ENCODE assay signal across 39 cellular contexts in the genomic region with DNA sequence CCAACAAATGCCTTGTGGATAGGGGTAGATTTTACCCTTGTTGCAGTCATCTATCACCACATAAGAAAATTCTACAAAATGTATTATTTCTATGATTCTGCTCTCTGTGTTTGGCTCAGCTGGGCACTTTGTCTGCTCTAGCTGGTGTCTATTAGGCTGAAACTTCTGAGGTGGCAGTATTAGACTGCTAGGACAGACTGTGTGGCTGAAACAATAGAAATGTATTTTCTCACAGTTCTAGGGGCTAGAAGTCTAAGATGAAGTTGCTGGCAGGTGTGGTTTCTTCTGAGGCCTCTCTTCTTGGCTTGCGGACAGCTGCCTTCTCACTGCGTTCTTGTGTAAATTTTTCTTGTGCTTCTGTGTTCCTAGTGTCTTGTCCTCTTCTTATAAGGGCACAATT.
"Had no signal": no experiment of that assay in that cellular context is flagged by ENCODE, and none has a peak within 500 bp of the region (broad histone marks: within the 10 kb centered on the region; RNA-seq: fewer than 3 reads in every experiment).

No MANE protein-coding gene starts in this region.

- H3K4me3 ChIP-seq: adrenal gland, ascending aorta, body of pancreas, breast epithelium, cardiac muscle cell had no signal

- H3K27me3 ChIP-seq: adrenal gland, ascending aorta, body of pancreas, brain microvascular endothelial cell, breast epithelium, cardiac muscle cell had no signal

- H3K36me3 Mint-ChIP-seq: activated naive CD4-positive, alpha-beta T cell treated with anti-CD3 and anti-CD28 coated beads, Interleukin-2, amount 10 ng/mL, durations not matched to agents 7 days and 5 days; activated naive CD4-positive, alpha-beta T cell treated with anti-CD3 and anti-CD28 coated beads, Interleukin-2, amount 50 U/mL, for 24 hours; activated naive CD4-positive, alpha-beta T cell treated with anti-CD3 and anti-CD28 coated beads, Interleukin-2, amount 50 U/mL, for 72 hours; activated naive CD8-positive, alpha-beta T cell; activated naive CD8-positive, alpha-beta T cell treated with anti-CD3 and anti-CD28 coated beads for 36 hours; activated naive CD8-positive, alpha-beta T cell treated with anti-CD3 and anti-CD28 coated beads, Interleukin-2, amount 10 ng/mL, durations not matched to agents 7 days and 5 days; brain had no signal

- H3K27ac ChIP-seq: adrenal gland, ascending aorta, body of pancreas, brain microvascular endothelial cell, breast epithelium, cardiac muscle cell had no signal

- H3K4me3 Mint-ChIP-seq: activated naive CD4-positive, alpha-beta T cell treated with anti-CD3 and anti-CD28 coated beads for 36 hours; activated naive CD4-positive, alpha-beta T cell treated with anti-CD3 and anti-CD28 coated beads, Interleukin-2, amount 10 ng/mL, durations not matched to agents 7 days and 5 days; activated naive CD4-positive, alpha-beta T cell treated with anti-CD3 and anti-CD28 coated beads, Interleukin-2, amount 50 U/mL, for 24 hours; activated naive CD8-positive, alpha-beta T cell; activated naive CD8-positive, alpha-beta T cell treated with anti-CD3 and anti-CD28 coated beads for 36 hours; activated naive CD8-positive, alpha-beta T cell treated with anti-CD3 and anti-CD28 coated beads, Interleukin-2, amount 10 ng/mL, durations not matched to agents 7 days and 5 days; activated naive CD8-positive, alpha-beta T cell treated with anti-CD3 and anti-CD28 coated beads, Interleukin-2, amount 50 U/mL, for 24 hours; activated T-cell treated with anti-CD3 and anti-CD28 coated beads, Interleukin-2, amount 50 U/mL, for 24 hours; activated T-cell treated with anti-CD3 and anti-CD28 coated beads, Interleukin-2, amount 50 U/mL, for 4 hours; activated T-cell treated with anti-CD3 and anti-CD28 coated beads, Interleukin-2, amount 50 U/mL, for 72 hours; activated T-helper 1 cell treated with anti-CD3 and anti-CD28 coated beads, Interleukin-12 subunit alpha, Interleukin-12 subunit beta, Interleukin-2, Interleukin-4 antibody, amounts not matched to agents 30 ng/mL and 10 ng/mL and 1 ng/mL, durations not matched to agents 14 hours and 24 hours and 36 hours; activated T-helper 17 cell treated with anti-CD3 and anti-CD28 coated beads, Interleukin-2, amount 50 U/mL, for 72 hours; brain; central memory CD8-positive, alpha-beta T cell had no signal

- H3K27ac Mint-ChIP-seq: activated naive CD4-positive, alpha-beta T cell treated with anti-CD3 and anti-CD28 coated beads for 36 hours; activated naive CD4-positive, alpha-beta T cell treated with anti-CD3 and anti-CD28 coated beads, Interleukin-2, amount 10 ng/mL, durations not matched to agents 7 days and 5 days; activated naive CD4-positive, alpha-beta T cell treated with anti-CD3 and anti-CD28 coated beads, Interleukin-2, amount 50 U/mL, for 24 hours; activated naive CD4-positive, alpha-beta T cell treated with anti-CD3 and anti-CD28 coated beads, Interleukin-2, amount 50 U/mL, for 72 hours; activated naive CD8-positive, alpha-beta T cell; activated naive CD8-positive, alpha-beta T cell treated with anti-CD3 and anti-CD28 coated beads for 36 hours; activated naive CD8-positive, alpha-beta T cell treated with anti-CD3 and anti-CD28 coated beads, Interleukin-2, amount 10 ng/mL, durations not matched to agents 7 days and 5 days; activated naive CD8-positive, alpha-beta T cell treated with anti-CD3 and anti-CD28 coated beads, Interleukin-2, amount 50 U/mL, for 24 hours; activated T-cell treated with anti-CD3 and anti-CD28 coated beads, Interleukin-2, amount 50 U/mL, for 24 hours; activated T-cell treated with anti-CD3 and anti-CD28 coated beads, Interleukin-2, amount 50 U/mL, for 72 hours; activated T-helper 1 cell treated with anti-CD3 and anti-CD28 coated beads, Interleukin-12 subunit alpha, Interleukin-12 subunit beta, Interleukin-2, Interleukin-4 antibody, amounts not matched to agents 30 ng/mL and 10 ng/mL and 1 ng/mL, durations not matched to agents 14 hours and 24 hours and 36 hours; activated T-helper 17 cell treated with anti-CD3 and anti-CD28 coated beads, Interleukin-2, amount 50 U/mL, for 72 hours; activated T-helper 2 cell treated with anti-CD3 and anti-CD28 coated beads, Interferon-gamma antibody, Interleukin-2, Interleukin-4, amounts not matched to agents 10 μg/mL and 5 μg/mL and 100 μg/mL, durations not matched to agents 14 hours and 24 hours and 36 hours had no signal

- H3K27me3 Mint-ChIP-seq: activated naive CD4-positive, alpha-beta T cell treated with anti-CD3 and anti-CD28 coated beads, Interleukin-2, amount 10 ng/mL, durations not matched to agents 7 days and 5 days; activated naive CD4-positive, alpha-beta T cell treated with anti-CD3 and anti-CD28 coated beads, Interleukin-2, amount 50 U/mL, for 24 hours; activated naive CD8-positive, alpha-beta T cell; activated naive CD8-positive, alpha-beta T cell treated with anti-CD3 and anti-CD28 coated beads for 36 hours; activated naive CD8-positive, alpha-beta T cell treated with anti-CD3 and anti-CD28 coated beads, Interleukin-2, amount 10 ng/mL, durations not matched to agents 7 days and 5 days; activated naive CD8-positive, alpha-beta T cell treated with anti-CD3 and anti-CD28 coated beads, Interleukin-2, amount 50 U/mL, for 24 hours; activated T-cell treated with anti-CD3 and anti-CD28 coated beads, Interleukin-2, amount 50 U/mL, for 24 hours; activated T-helper 17 cell treated with anti-CD3 and anti-CD28 coated beads, Interleukin-2, amount 50 U/mL, for 72 hours; brain; central memory CD8-positive, alpha-beta T cell had no signal

- H3K4me1 Mint-ChIP-seq: activated naive CD4-positive, alpha-beta T cell treated with anti-CD3 and anti-CD28 coated beads, Interleukin-2, amount 10 ng/mL, durations not matched to agents 7 days and 5 days; activated naive CD4-positive, alpha-beta T cell treated with anti-CD3 and anti-CD28 coated beads, Interleukin-2, amount 50 U/mL, for 24 hours; activated naive CD8-positive, alpha-beta T cell treated with anti-CD3 and anti-CD28 coated beads for 36 hours; activated naive CD8-positive, alpha-beta T cell treated with anti-CD3 and anti-CD28 coated beads, Interleukin-2, amount 10 ng/mL, durations not matched to agents 7 days and 5 days; activated naive CD8-positive, alpha-beta T cell treated with anti-CD3 and anti-CD28 coated beads, Interleukin-2, amount 50 U/mL, for 24 hours; activated T-helper 17 cell treated with anti-CD3 and anti-CD28 coated beads, Interleukin-2, amount 50 U/mL, for 72 hours; central memory CD8-positive, alpha-beta T cell had no signal

- H3K4me1 ChIP-seq: adrenal gland, ascending aorta, body of pancreas, breast epithelium had no signal

- H3K9me3 Mint-ChIP-seq: activated T-cell treated with anti-CD3 and anti-CD28 coated beads, Interleukin-2, amount 50 U/mL, for 24 hours; activated T-cell treated with anti-CD3 and anti-CD28 coated beads, Interleukin-2, amount 50 U/mL, for 4 hours; activated T-helper 1 cell treated with anti-CD3 and anti-CD28 coated beads, Interleukin-12 subunit alpha, Interleukin-12 subunit beta, Interleukin-2, Interleukin-4 antibody, amounts not matched to agents 30 ng/mL and 10 ng/mL and 1 ng/mL, durations not matched to agents 14 hours and 24 hours and 36 hours; activated T-helper 17 cell treated with anti-CD3 and anti-CD28 coated beads, Interleukin-2, amount 50 U/mL, for 72 hours; brain had no signal

- ATAC-seq: activated naive CD4-positive, alpha-beta T cell treated with anti-CD3 and anti-CD28 coated beads, Interleukin-2, amount 50 U/mL, for 72 hours; activated naive CD8-positive, alpha-beta T cell treated with anti-CD3 and anti-CD28 coated beads, Interleukin-2, amount 50 U/mL, for 24 hours; activated T-cell treated with anti-CD3 and anti-CD28 coated beads, Interleukin-2, amount 50 U/mL, for 4 hours; activated T-cell treated with anti-CD3 and anti-CD28 coated beads, Interleukin-2, amount 50 U/mL, for 72 hours; activated T-helper 17 cell treated with anti-CD3 and anti-CD28 coated beads, Interleukin-2, amount 50 U/mL, for 72 hours; body of pancreas had no signal

- DNase-seq: activated effector memory CD4-positive, alpha-beta T cell treated with anti-CD3 and anti-CD28 coated beads, Interleukin-2, amount 50 U/mL, for 16 hours; activated effector memory CD4-positive, alpha-beta T cell treated with Interleukin-2 at 50 U/mL for 16 hours; activated gamma-delta T cell; activated gamma-delta T cell treated with Interleukin-2 at 50 U/mL for 16 hours; activated naive CD4-positive, alpha-beta T cell; activated naive CD4-positive, alpha-beta T cell treated with anti-CD3 and anti-CD28 coated beads for 36 hours; activated naive CD4-positive, alpha-beta T cell treated with anti-CD3 and anti-CD28 coated beads, Interleukin-2, amount 10 ng/mL, durations not matched to agents 7 days and 5 days; activated naive CD4-positive, alpha-beta T cell treated with anti-CD3 and anti-CD28 coated beads, Interleukin-2, amount 50 U/mL, for 16 hours; activated naive CD4-positive, alpha-beta T cell treated with Interleukin-2 at 50 U/mL for 16 hours; activated naive CD8-positive, alpha-beta T cell treated with anti-CD3 and anti-CD28 coated beads for 36 hours; activated naive CD8-positive, alpha-beta T cell treated with anti-CD3 and anti-CD28 coated beads, Interleukin-2, amount 10 ng/mL, durations not matched to agents 7 days and 5 days; activated naive CD8-positive, alpha-beta T cell treated with anti-CD3 and anti-CD28 coated beads, Interleukin-2, amount 50 U/mL, for 24 hours; activated T-cell treated with anti-CD3 and anti-CD28 coated beads, Interleukin-2, amount 50 U/mL, for 24 hours; activated T-cell treated with anti-CD3 and anti-CD28 coated beads, Interleukin-2, amount 50 U/mL, for 4 hours; activated T-cell treated with anti-CD3 and anti-CD28 coated beads, Interleukin-2, amount 50 U/mL, for 48 hours; activated T-cell treated with anti-CD3 and anti-CD28 coated beads, Interleukin-2, amount 50 U/mL, for 72 hours; adrenal gland; amniotic stem cell; amygdala; anterior cingulate cortex; aorta; body of pancreas; brain microvascular endothelial cell; caudate nucleus; central memory CD4-positive, alpha-beta T cell; cerebellar nuclear complex had no signal

- H3K9me3 ChIP-seq: adrenal gland, ascending aorta, body of pancreas, breast epithelium had no signal

- H3K36me3 ChIP-seq: adrenal gland, ascending aorta, brain microvascular endothelial cell, breast epithelium, cardiac muscle cell had no signal

- FAIRE-seq: astrocyte, bronchial epithelial cell had no signal
